23 cellular contexts compared by ENCODE assay signal in the genomic region with DNA sequence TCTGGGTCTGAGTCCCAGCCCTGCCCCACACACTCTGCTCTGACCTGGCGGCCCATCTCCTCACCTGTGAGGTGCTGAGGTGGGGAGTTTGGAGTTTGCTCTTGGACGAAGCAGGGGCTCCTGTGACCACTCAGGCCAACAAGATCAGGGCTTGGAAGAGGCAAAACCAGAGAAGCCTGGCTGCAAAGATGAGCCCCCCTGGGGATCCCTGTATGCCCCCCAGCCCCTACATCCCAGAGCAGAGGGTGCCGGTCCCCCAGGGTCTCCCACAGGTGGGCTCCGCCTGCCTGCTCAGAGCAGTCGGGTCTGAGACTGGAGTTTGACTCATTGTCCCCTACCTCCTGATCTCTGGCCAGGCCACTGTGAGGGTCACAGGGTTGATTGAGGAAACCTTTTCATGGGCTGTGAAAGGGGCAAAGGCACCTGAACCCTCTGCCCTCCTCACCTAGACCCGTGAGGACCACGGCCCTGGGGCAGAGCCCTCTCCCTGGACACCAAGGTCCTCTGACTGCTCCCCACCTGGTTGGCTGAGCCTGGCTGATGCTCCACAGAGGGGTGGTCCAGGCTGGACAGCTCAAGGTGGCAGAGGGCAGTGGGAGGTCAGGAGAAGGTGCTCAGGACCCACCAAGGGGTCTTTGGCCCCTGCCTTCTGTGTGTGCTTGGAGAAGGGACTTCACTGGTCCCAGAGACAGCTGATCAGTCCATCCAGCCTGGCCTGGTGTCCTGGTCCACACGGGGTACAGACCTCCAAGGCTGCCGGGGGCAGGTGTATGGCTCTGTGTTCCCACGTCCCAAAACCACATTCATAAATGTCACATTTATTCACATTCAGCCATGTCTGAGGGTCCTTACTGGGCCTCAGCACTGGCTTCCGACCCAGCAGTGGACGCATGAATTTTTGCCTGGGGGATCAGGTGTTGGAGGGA. TPM values are rescaled to one million over a fixed set of nuclear protein-coding genes. Genes with fewer than 3 reads are reported as not detected.
"Had no signal": no experiment of that assay in that cellular context is flagged by ENCODE, and none has a peak within 500 bp of the region (broad histone marks: within the 10 kb centered on the region; RNA-seq: fewer than 3 reads in every experiment).

No MANE protein-coding gene starts in this region.

- H3K27me3 Mint-ChIP-seq: activated CD4-positive, alpha-beta memory T cell treated with anti-CD3 and anti-CD28 coated beads for 36 hours; activated T-cell treated with anti-CD3 and anti-CD28 coated beads, Interleukin-2, amount 50 U/mL, for 24 hours had no signal

- H3K4me2 ChIP-seq: hepatocyte, smooth muscle cell had no signal

- H3K27ac ChIP-seq: adrenal gland, hepatocyte, ovary, right lobe of liver, SJSA1, WERI-Rb-1 had no signal

- H2AFZ ChIP-seq: hepatocyte had no signal

- H3K27ac Mint-ChIP-seq: activated CD4-positive, alpha-beta memory T cell treated with anti-CD3 and anti-CD28 coated beads for 36 hours; activated CD4-positive, alpha-beta T cell treated with anti-CD3 and anti-CD28 coated beads for 36 hours; activated naive CD4-positive, alpha-beta T cell treated with anti-CD3 and anti-CD28 coated beads, Interleukin-2, amount 50 U/mL, for 72 hours; activated T-cell treated with anti-CD3 and anti-CD28 coated beads, Interleukin-2, amount 50 U/mL, for 24 hours; mesothelial cell of epicardium; stimulated activated memory B cell treated with anti-CD40 and anti-IgM and Interleukin-4, amounts not matched to agents 10 μg/mL and 1 μg/mL and 100 μg/mL, for 72 hours had no signal

- H3K4me1 Mint-ChIP-seq: mesothelial cell of epicardium had no signal

- H3K27me3 ChIP-seq: adrenal gland, hepatocyte, ovary, right lobe of liver, SJSA1 had no signal

- H3K36me3 ChIP-seq: adrenal gland, ovary, right lobe of liver, SJSA1, WERI-Rb-1 had no signal

- H3K4me3 Mint-ChIP-seq: activated CD4-positive, alpha-beta memory T cell treated with anti-CD3 and anti-CD28 coated beads for 36 hours; activated CD4-positive, alpha-beta T cell treated with anti-CD3 and anti-CD28 coated beads for 36 hours; activated T-cell treated with anti-CD3 and anti-CD28 coated beads, Interleukin-2, amount 50 U/mL, for 24 hours; mesothelial cell of epicardium; stimulated activated memory B cell treated with anti-CD40 and anti-IgM and Interleukin-4, amounts not matched to agents 10 μg/mL and 1 μg/mL and 100 μg/mL, for 72 hours had no signal

- H3K4me3 ChIP-seq: adrenal gland, hepatocyte, lung, ovary, right lobe of liver, SJSA1, smooth muscle cell had no signal

- DNase-seq: activated CD4-positive, alpha-beta memory T cell treated with anti-CD3 and anti-CD28 coated beads for 36 hours; activated CD4-positive, alpha-beta T cell treated with anti-CD3 and anti-CD28 coated beads for 36 hours; activated T-cell treated with anti-CD3 and anti-CD28 coated beads, Interleukin-2, amount 50 U/mL, for 24 hours; dermis blood vessel endothelial cell; effector memory CD4-positive, alpha-beta T cell; foreskin fibroblast; left colon; stimulated activated CD4-positive, alpha-beta T cell treated with anti-CD3 and anti-CD28 coated beads, Interleukin-4, amount 100 ng/mL, for 24 hours; SW 1271; T-helper 2 cell had no signal

- H3K4me1 ChIP-seq: adrenal gland, right lobe of liver, SJSA1 had no signal

- H3K79me2 ChIP-seq: hepatocyte had no signal

- ATAC-seq: activated CD4-positive, alpha-beta T cell treated with anti-CD3 and anti-CD28 coated beads for 36 hours; activated naive CD4-positive, alpha-beta T cell treated with anti-CD3 and anti-CD28 coated beads, Interleukin-2, amount 50 U/mL, for 72 hours; left colon; stimulated activated memory B cell treated with anti-CD40 and anti-IgM and Interleukin-4, amounts not matched to agents 10 μg/mL and 1 μg/mL and 100 μg/mL, for 72 hours had no signal

RNA-seq across cellular contexts. Expression of a gene that starts 20.2 kb away (rescaled TPM):
- total RNA-seq: activated CD4-positive, alpha-beta memory T cell treated with anti-CD3 and anti-CD28 coated beads for 36 hours; activated CD4-positive, alpha-beta T cell treated with anti-CD3 and anti-CD28 coated beads for 36 hours; activated naive CD4-positive, alpha-beta T cell treated with anti-CD3 and anti-CD28 coated beads, Interleukin-2, amount 50 U/mL, for 72 hours; bronchial epithelial cell; left colon; pulmonary artery endothelial cell; SJSA1 had no signal
